22 cellular contexts compared by ENCODE assay signal in genomic region chr2:148810081-148810480, GRCh38.
"Had no signal": no experiment of that assay in that cellular context is flagged by ENCODE, and none has a peak within 500 bp of the region (broad histone marks: within the 10 kb centered on the region; RNA-seq: fewer than 3 reads in every experiment).

No MANE protein-coding gene starts in this region.

- H3K9me3 ChIP-seq: neutrophil, pancreas, prostate gland, right lobe of liver, stomach, thoracic aorta, transverse colon, upper lobe of right lung, uterus had no signal

- ATAC-seq: naive thymus-derived CD4-positive, alpha-beta T cell; natural killer cell; pancreas; right cardiac atrium; right lobe of liver; stimulated activated memory B cell treated with anti-CD40 and anti-IgM and Interleukin-4, amounts not matched to agents 10 μg/mL and 1 μg/mL and 100 μg/mL, for 72 hours; upper lobe of right lung had no signal

- H3K27ac ChIP-seq: neutrophil, pancreas, prostate gland, right lobe of liver, sigmoid colon, stomach, thoracic aorta, tibial artery, transverse colon, upper lobe of right lung, uterus had no signal

- FAIRE-seq: pancreas, small intestine had no signal

- H3K36me3 ChIP-seq: neutrophil, pancreas, prostate gland, right lobe of liver, sigmoid colon, stomach, thoracic aorta, tibial artery, transverse colon, upper lobe of right lung, uterus had no signal

- H3K27me3 ChIP-seq: neutrophil, pancreas, right lobe of liver, sigmoid colon, stomach, tibial artery, transverse colon, upper lobe of right lung, uterus had no signal

- H3K4me3 ChIP-seq: pancreas, prostate gland, right lobe of liver, sigmoid colon, stomach, thoracic aorta, tibial artery, transverse colon, upper lobe of right lung, uterus had no signal

- H3K4me1 ChIP-seq: prostate gland, right lobe of liver, upper lobe of right lung had no signal

- DNase-seq: naive thymus-derived CD4-positive, alpha-beta T cell; natural killer cell; nucleus accumbens; pancreas; right cardiac atrium; right lobe of liver; sigmoid colon; small intestine; stimulated activated CD4-positive, alpha-beta T cell treated with anti-CD3 and anti-CD28 coated beads, Interleukin-1b, Interleukin-23, amount 100 ng/mL, for 48 hours; stimulated activated CD4-positive, alpha-beta T cell treated with anti-CD3 and anti-CD28 coated beads, Interleukin-4, amount 100 ng/mL, for 1 hour; stimulated activated CD4-positive, alpha-beta T cell treated with anti-CD3 and anti-CD28 coated beads, Interleukin-4, amount 100 ng/mL, for 4 hours; stimulated activated CD8-positive, alpha-beta memory T cell treated with anti-CD3 and anti-CD28 coated beads, Interleukin-4, amount 100 ng/mL, for 48 hours; stimulated activated naive CD4-positive, alpha-beta T cell; stomach; tibial artery; transverse colon; upper lobe of right lung; uterus had no signal
